12 cellular contexts compared by ENCODE assay signal in the genomic region with DNA sequence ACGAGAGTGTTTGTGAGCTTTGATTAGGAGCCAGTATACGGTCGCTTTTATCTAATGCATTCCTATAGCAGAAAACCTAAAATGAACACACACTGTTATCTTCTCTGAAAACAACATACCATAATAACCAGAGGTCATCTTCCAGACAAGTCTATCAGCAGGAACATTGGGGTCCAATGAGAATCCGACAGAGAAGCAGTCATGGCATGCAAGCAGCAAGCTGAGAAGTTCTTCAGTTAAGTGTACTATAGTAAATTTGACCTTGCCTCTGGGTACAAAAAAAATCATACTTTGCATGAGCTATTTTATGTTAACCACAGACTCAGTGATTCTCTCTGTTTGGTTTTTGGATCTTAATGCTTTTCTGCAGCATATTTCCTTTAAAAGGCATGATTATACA.
"Had no signal": no experiment of that assay in that cellular context is flagged by ENCODE, and none has a peak within 500 bp of the region (broad histone marks: within the 10 kb centered on the region; RNA-seq: fewer than 3 reads in every experiment).

No MANE protein-coding gene starts in this region.

- H3K4me3 ChIP-seq: esophagus muscularis mucosa, skin epidermis, thyroid gland, vagina had no signal

- H3K27me3 ChIP-seq: esophagus muscularis mucosa, thyroid gland, vagina had no signal

- H3K36me3 ChIP-seq: esophagus muscularis mucosa, thyroid gland, vagina had no signal

- H3K27me3 Mint-ChIP-seq: activated B cell treated with CpG ODN at 0.5 μM for 24 hours, T-helper 17 cell had no signal

- H3K4me1 ChIP-seq: esophagus muscularis mucosa, thyroid gland, vagina had no signal

- DNase-seq: activated B cell treated with CpG ODN at 0.5 μM for 24 hours; activated CD4-positive, alpha-beta T cell treated with anti-CD3 and anti-CD28 coated beads, Interleukin-2, amount 50 U/mL, for 1 hour; activated effector memory CD4-positive, alpha-beta T cell treated with anti-CD3 and anti-CD28 coated beads, Interleukin-2, amount 50 U/mL, for 16 hours; activated T-cell treated with anti-CD3 and anti-CD28 coated beads, Interleukin-2, amount 50 U/mL, for 1 hour; anterior cingulate cortex; posterior cingulate gyrus; T-helper 17 cell; thyroid gland had no signal

- H3K4me3 Mint-ChIP-seq: activated B cell treated with CpG ODN at 0.5 μM for 24 hours, T-helper 17 cell had no signal

- H3K9me3 Mint-ChIP-seq: activated B cell treated with CpG ODN at 0.5 μM for 24 hours had no signal

- H3K9me3 ChIP-seq: esophagus muscularis mucosa, thyroid gland, vagina had no signal

- H3K27ac Mint-ChIP-seq: activated B cell treated with CpG ODN at 0.5 μM for 24 hours; activated naive CD4-positive, alpha-beta T cell treated with anti-CD3 and anti-CD28 coated beads, Interleukin-2, amount 50 U/mL, for 72 hours; T-helper 17 cell had no signal

- H3K36me3 Mint-ChIP-seq: activated naive CD4-positive, alpha-beta T cell treated with anti-CD3 and anti-CD28 coated beads, Interleukin-2, amount 50 U/mL, for 72 hours had no signal

- H3K4me1 Mint-ChIP-seq: activated B cell treated with CpG ODN at 0.5 μM for 24 hours, T-helper 17 cell had no signal

- ATAC-seq: activated naive CD4-positive, alpha-beta T cell treated with anti-CD3 and anti-CD28 coated beads, Interleukin-2, amount 50 U/mL, for 72 hours; T-helper 17 cell had no signal

- H3K27ac ChIP-seq: esophagus muscularis mucosa, skin epidermis, thyroid gland, vagina had no signal
